16 cellular contexts compared by ENCODE assay signal in genomic region chr5:72654231-72654630, GRCh38.
"Had no signal": no experiment of that assay in that cellular context is flagged by ENCODE, and none has a peak within 500 bp of the region (broad histone marks: within the 10 kb centered on the region; RNA-seq: fewer than 3 reads in every experiment).

No MANE protein-coding gene starts in this region.

- H3K4me1 ChIP-seq: esophagus squamous epithelium, prostate gland, upper lobe of left lung had no signal

- H3K9me3 Mint-ChIP-seq: activated CD4-positive, alpha-beta memory T cell treated with anti-CD3 and anti-CD28 coated beads for 36 hours; activated T-cell treated with anti-CD3 and anti-CD28 coated beads, Interleukin-2, amount 50 U/mL, for 4 hours; natural killer cell had no signal

- H3K27ac Mint-ChIP-seq: activated CD4-positive, alpha-beta memory T cell treated with anti-CD3 and anti-CD28 coated beads for 36 hours; activated naive CD8-positive, alpha-beta T cell; natural killer cell had no signal

- H3K27me3 ChIP-seq: brain microvascular endothelial cell, sigmoid colon, upper lobe of left lung had no signal

- H3K4me3 Mint-ChIP-seq: activated CD4-positive, alpha-beta memory T cell treated with anti-CD3 and anti-CD28 coated beads for 36 hours; activated naive CD8-positive, alpha-beta T cell; activated T-cell treated with anti-CD3 and anti-CD28 coated beads, Interleukin-2, amount 50 U/mL, for 4 hours; natural killer cell had no signal

- H3K9me3 ChIP-seq: esophagus squamous epithelium, mucosa of descending colon, prostate gland, sigmoid colon, upper lobe of left lung had no signal

- H3K27ac ChIP-seq: brain microvascular endothelial cell, esophagus squamous epithelium, prostate gland, upper lobe of left lung had no signal

- H3K36me3 ChIP-seq: brain microvascular endothelial cell, esophagus squamous epithelium, prostate gland, sigmoid colon, upper lobe of left lung had no signal

- DNase-seq: activated CD4-positive, alpha-beta memory T cell treated with anti-CD3 and anti-CD28 coated beads for 36 hours; activated CD4-positive, alpha-beta T cell treated with anti-CD3 and anti-CD28 coated beads for 1 hour; activated effector memory CD4-positive, alpha-beta T cell treated with anti-CD3 and anti-CD28 coated beads, Interleukin-2, amount 50 U/mL, for 16 hours; activated T-cell treated with anti-CD3 and anti-CD28 coated beads, Interleukin-2, amount 50 U/mL, for 4 hours; brain microvascular endothelial cell; dermis blood vessel endothelial cell; esophagus squamous epithelium; left colon; mucosa of descending colon; natural killer cell; sigmoid colon; stimulated activated CD4-positive, alpha-beta T cell treated with anti-CD3 and anti-CD28 coated beads, Interleukin-2, amount 100 ng/mL, for 48 hours; stimulated activated naive CD4-positive, alpha-beta T cell treated with Interleukin-2 at 50 U/mL for 16 hours; upper lobe of left lung had no signal

- H3K4me3 ChIP-seq: esophagus squamous epithelium, mucosa of descending colon, prostate gland, sigmoid colon, upper lobe of left lung had no signal

- H3K27me3 Mint-ChIP-seq: activated CD4-positive, alpha-beta memory T cell treated with anti-CD3 and anti-CD28 coated beads for 36 hours; activated naive CD8-positive, alpha-beta T cell had no signal

- ATAC-seq: activated T-cell treated with anti-CD3 and anti-CD28 coated beads, Interleukin-2, amount 50 U/mL, for 4 hours; left colon; mucosa of descending colon; natural killer cell had no signal

- H3K4me1 Mint-ChIP-seq: natural killer cell had no signal

- H3K36me3 Mint-ChIP-seq: activated CD4-positive, alpha-beta memory T cell treated with anti-CD3 and anti-CD28 coated beads for 36 hours; activated naive CD8-positive, alpha-beta T cell; natural killer cell had no signal
